ENCODE assay signal across 9 cellular contexts in the genomic region with DNA sequence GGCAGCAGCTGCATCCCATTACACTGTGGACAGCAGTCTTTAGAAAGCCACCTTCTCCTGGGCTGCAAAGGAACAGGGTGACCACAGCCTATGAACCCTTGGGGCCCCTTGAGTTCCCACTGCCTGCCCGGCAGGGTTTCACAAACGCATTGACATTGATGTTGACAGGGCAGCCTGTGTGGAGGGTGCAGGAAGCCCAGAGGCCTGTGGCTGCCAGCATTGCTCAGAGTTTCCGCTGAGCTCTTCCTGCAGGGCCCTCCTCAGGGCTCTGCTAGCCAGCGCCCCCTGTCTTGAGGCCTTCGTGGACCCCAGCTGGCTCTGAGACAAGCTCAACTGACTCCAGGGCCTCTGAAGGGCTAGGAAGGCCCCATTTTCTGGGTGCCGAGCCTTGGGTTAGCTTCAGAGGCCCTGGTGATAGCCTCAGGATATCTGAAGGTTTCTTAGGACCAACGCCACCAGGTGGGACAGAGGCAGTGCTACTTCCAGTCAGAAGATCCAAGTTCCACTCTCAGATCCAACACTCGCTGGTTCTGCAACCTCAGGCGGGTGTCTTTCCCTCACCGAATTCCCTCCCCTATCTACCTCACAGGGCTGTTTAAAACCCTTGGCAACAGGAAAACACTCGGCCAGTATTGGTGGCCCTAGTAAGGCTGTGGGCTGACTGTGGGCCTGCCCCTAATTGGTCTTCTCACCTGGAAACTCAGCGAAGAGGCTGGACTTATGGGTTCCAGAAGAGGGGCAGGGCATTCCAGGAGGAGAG. TPM values are rescaled to one million over a fixed set of nuclear protein-coding genes. Genes with fewer than 3 reads are reported as not detected.
A peak's percentile ranks its signal among the peaks of the same experiment; 100 is the strongest.
DNase-seq lines count a peak whose midpoint lies in the region; ATAC-seq and TF ChIP-seq lines count a peak whose summit lies in the region.
"Had no signal": no experiment of that assay in that cellular context is flagged by ENCODE, and none has a peak within 500 bp of the region (broad histone marks: within the 10 kb centered on the region; RNA-seq: fewer than 3 reads in every experiment).

No MANE protein-coding gene starts in this region.

- H3K4me3 ChIP-seq in fibroblast of villous mesenchyme (ENCODE audit: low read depth, low read length) (no peak overlapping the region), sigmoid colon (no peak overlapping the region)
- H3K4me3 ChIP-seq: HAP-1 had no signal

- WGBS in sigmoid colon, 2 donors: 61 to 76% methylated on average over 12 of the region's 12 CpGs

- H3K9me3 ChIP-seq in sigmoid colon: no peaks in the 10 kb centered on the region
- H3K9me3 ChIP-seq: HAP-1 had no signal

- TF ChIP-seq POLR2A in sigmoid colon (IDR thresholded peaks at IDR 0.05): no peak

- TF ChIP-seq EP300 in sigmoid colon (IDR thresholded peaks at IDR 0.05): no peak

- peak; percentile 80 for ATAC-seq in GM21737 (IDR thresholded peaks at IDR 0.05; ENCODE audit: unreplicated experiment)

- TF ChIP-seq CTCF in fibroblast of villous mesenchyme (IDR thresholded peaks at IDR 0.05; ENCODE audit: insufficient read depth, low read depth, low read length): peak; percentile 49
- no peak for TF ChIP-seq CTCF in sigmoid colon (IDR thresholded peaks at IDR 0.05)

- DNase-seq in CD1c-positive myeloid dendritic cell (ENCODE audit: extremely low spot score) (peak; percentile 70), NOMO-1 treated with DMSO at 0.1 percent for 48 hours (lab: John Stamatoyannopoulos, UW; ENCODE audit: unreplicated experiment) (peak; percentile 97), activated T-cell treated with anti-CD3 and anti-CD28 coated beads for 4 hours (peak; percentile 60), fibroblast of villous mesenchyme (ENCODE audit: low read depth) (peak; percentile 59), sigmoid colon (peak; percentile 61), glomerular visceral epithelial cell (ENCODE audit: extremely low spot score) (no peak), SHP77 (lab: John Stamatoyannopoulos, UW) (no peak)

- no peaks in the 10 kb centered on the region for H3K27me3 ChIP-seq in sigmoid colon

- no peaks in the 10 kb centered on the region for H3K36me3 ChIP-seq in sigmoid colon
- H3K36me3 ChIP-seq: HAP-1 had no signal

- H3K27ac ChIP-seq in sigmoid colon: peak overlapping the region in 2 of 4 donors; percentile 1 to 37

- intact Hi-C loops in sigmoid colon (cut with DNase I): loop anchor here (5.0 kb wide), 2 partner anchors 121 to 191 kb away; a partner anchor contains a TSS

- peaks cover 0 to 44% (median 38%) of the 10 kb centered on the region in 4 donors for H3K4me1 ChIP-seq in sigmoid colon

RNA-seq across cellular contexts. Expression of a gene that starts 27.2 kb away (rescaled TPM):
- not detected in 2 replicates for total RNA-seq in fibroblast of villous mesenchyme
- total RNA-seq in sigmoid colon: 1 to 10 TPM in 2 of 4 donors, not detected in 2; 1.1 to 1.4 TPM
- 100 to 1,000 TPM in 1 of 3 donors, 10 to 100 TPM in 2; 81.7 to 212 (median 84.4) TPM for polyA plus RNA-seq in sigmoid colon

RNA-seq across cellular contexts. Expression of a gene that starts 50.1 kb away (rescaled TPM):
- 84.7 and 104 TPM in 2 replicates for total RNA-seq in fibroblast of villous mesenchyme
- 100 to 1,000 TPM in 3 of 4 donors, 10 to 100 TPM in 1; 61.1 to 143 (median 122) TPM for total RNA-seq in sigmoid colon
- 10 to 100 TPM; 21.6 to 64.3 (median 40.2) TPM for polyA plus RNA-seq in sigmoid colon

Comparison
In these comparisons a context has a peak if more than half of its experiments do, and no peak if none do; other contexts are left out.
1. DNase-seq: peak in CD1c-positive myeloid dendritic cell (single experiment), NOMO-1 treated with DMSO at 0.1 percent for 48 hours (single experiment), activated T-cell treated with anti-CD3 and anti-CD28 coated beads for 4 hours (single experiment), fibroblast of villous mesenchyme (single experiment) and sigmoid colon (single experiment); none in glomerular visceral epithelial cell (single experiment) and SHP77 (0 of 2).